Comparison of ENCODE assay signal across 7 cellular contexts in the genomic region with DNA sequence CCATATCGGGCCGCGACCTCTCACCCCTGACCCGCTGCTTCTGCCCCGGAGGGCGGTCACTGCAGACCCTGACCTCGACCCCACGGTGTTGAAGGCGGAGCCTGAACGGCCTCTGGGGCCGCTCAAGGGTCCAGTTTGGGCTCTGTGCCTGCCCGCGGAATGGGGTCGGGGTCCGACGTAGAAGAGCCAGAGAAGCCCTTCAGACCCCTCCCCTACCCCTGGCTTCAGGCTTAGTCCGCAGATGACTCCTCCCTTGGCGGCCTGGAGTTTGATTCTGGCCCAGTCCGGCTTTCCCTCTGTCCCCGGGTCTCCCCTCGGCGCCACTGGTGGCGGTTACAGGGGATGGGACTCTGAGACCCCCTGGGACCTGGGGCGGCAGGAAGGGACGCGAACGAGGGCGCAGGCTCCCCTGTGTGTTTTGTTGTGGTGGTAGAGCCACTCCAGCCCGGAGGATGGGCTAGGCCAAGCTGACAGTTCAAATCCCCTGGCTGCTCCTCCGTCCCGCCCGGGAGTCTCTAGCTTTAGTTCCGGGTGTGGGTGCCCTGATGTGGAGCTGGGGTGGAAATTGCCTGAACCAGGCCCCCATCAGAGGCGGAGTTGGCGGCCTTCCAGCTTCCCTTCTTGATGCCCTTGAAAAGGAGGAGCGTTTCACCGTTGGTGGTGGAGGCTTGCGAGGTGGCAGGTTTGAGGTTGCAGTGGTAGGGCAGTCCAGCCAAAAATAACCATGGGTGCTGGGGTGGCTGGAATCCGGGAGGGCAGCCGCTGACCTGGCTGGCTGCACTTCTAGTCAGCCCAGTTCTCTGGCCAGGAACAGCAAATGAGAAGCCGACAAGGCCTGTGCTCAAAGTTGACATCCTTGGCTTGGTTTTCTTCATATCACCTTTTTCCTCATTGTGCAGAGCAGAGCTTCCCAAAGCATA. TPM values are rescaled to one million over a fixed set of nuclear protein-coding genes. Genes with fewer than 3 reads are reported as not detected.
A peak's percentile ranks its signal among the peaks of the same experiment; 100 is the strongest.
DNase-seq lines count a peak whose midpoint lies in the region; ATAC-seq and TF ChIP-seq lines count a peak whose summit lies in the region.

No MANE protein-coding gene starts in this region.

- peak; percentile 37 for TF ChIP-seq POLR2A in GM18526 (IDR thresholded peaks at IDR 0.05; ENCODE audit: extremely low read depth, insufficient read length)

- H3K9me3 Mint-ChIP-seq in WTC11: no peaks in the 10 kb centered on the region

- peak; percentile 71 for DNase-seq in Jurkat, Clone E6-1 (ENCODE audit: low read depth, low spot score)
- DNase-seq in WTC11 (ENCODE audit: low spot score) (peak; percentile 37), cardiac fibroblast (ENCODE audit: low read depth in 2 of 2) (peak; percentile 76 to 79), kidney glomerular epithelial cell (lab: John Stamatoyannopoulos, UW) (peak; percentile 45), inferior parietal cortex (ENCODE audit: extremely low spot score) (no peak)
- DNase-seq in stimulated activated CD4-positive, alpha-beta T cell treated with anti-CD3 and anti-CD28 coated beads, Interleukin-1b, Interleukin-23, amount 100 ng/mL, for 1 hour (ENCODE audit: low read depth in 2 of 2): peak; percentile 30 to 47

- peak overlapping the region; percentile 95 for H3K4me3 ChIP-seq in Jurkat, Clone E6-1 (ENCODE audit: low read length)
- peak overlapping the region; percentile 97 for H3K4me3 ChIP-seq in cardiac fibroblast (replicated peaks in 1 of 2; ENCODE audit: low read depth in 2 of 2, low read length in 2 of 2)

- POLR2A ChIA-PET in WTC11 (lab: Charles Lee): interaction anchor here (1.0 to 3.4 kb wide), 3 partner anchors 75 to 153 kb away, joined by 3 to 16 read pairs (median 9); a partner anchor contains a TSS

- no peak for TF ChIP-seq CTCF in WTC11 (IDR thresholded peaks at IDR 0.05)
- no peak for TF ChIP-seq CTCF in cardiac fibroblast (IDR thresholded peaks at IDR 0.05; ENCODE audit: low read depth, low read length)

- peaks cover 20% of the 10 kb centered on the region for H3K36me3 Mint-ChIP-seq in WTC11

- H3K4me1 Mint-ChIP-seq in WTC11: peaks cover 21% of the 10 kb centered on the region

- peak; percentile 3 for ATAC-seq in WTC11

- CTCF ChIA-PET in WTC11 (lab: Charles Lee): interaction anchor here (2.4 to 6.5 kb wide), 5 partner anchors 15 to 155 kb away, joined by 9 to 87 read pairs (median 29); no protein-coding TSS in a partner anchor

- peak overlapping the region; percentile 86 for H3K4me3 Mint-ChIP-seq in WTC11

- peaks cover 18% of the 10 kb centered on the region for H3K27me3 Mint-ChIP-seq in WTC11 (ENCODE audit: low read depth)

- H3K27ac Mint-ChIP-seq in WTC11: peak overlapping the region; percentile 74; the same call in 1 of the 2 replicates

TF ChIP-seq in WTC11, 78 proteins besides CTCF, POLR2A, EP300 and RAD21:
- TF ChIP-seq TEAD1 (CRISPR knock-in tag; IDR thresholded peaks at IDR 0.05): no peak
- TF ChIP-seq NFE2L1 (CRISPR knock-in tag; IDR thresholded peaks at IDR 0.05): no peak
- TF ChIP-seq FOXP1 (CRISPR knock-in tag; IDR thresholded peaks at IDR 0.05; ENCODE audit: borderline replicate concordance): 0 out of 2 replicates have a peak, but pooled peaks have one; percentile 6
- TF ChIP-seq, protein P1, sequence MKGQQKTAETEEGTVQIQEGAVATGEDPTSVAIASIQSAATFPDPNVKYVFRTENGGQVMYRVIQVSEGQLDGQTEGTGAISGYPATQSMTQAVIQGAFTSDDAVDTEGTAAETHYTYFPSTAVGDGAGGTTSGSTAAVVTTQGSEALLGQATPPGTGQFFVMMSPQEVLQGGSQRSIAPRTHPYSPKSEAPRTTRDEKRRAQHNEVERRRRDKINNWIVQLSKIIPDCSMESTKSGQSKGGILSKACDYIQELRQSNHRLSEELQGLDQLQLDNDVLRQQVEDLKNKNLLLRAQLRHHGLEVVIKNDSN (CRISPR knock-in tag; IDR thresholded peaks at IDR 0.05): 0 out of 2 replicates have a peak, but pooled peaks have one; percentile 0
- TF ChIP-seq, protein P2, sequence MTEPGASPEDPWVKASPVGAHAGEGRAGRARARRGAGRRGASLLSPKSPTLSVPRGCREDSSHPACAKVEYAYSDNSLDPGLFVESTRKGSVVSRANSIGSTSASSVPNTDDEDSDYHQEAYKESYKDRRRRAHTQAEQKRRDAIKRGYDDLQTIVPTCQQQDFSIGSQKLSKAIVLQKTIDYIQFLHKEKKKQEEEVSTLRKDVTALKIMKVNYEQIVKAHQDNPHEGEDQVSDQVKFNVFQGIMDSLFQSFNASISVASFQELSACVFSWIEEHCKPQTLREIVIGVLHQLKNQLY (CRISPR knock-in tag; IDR thresholded peaks at IDR 0.05): no peak
- peak; percentile 43 for TF ChIP-seq ATF1 (CRISPR knock-in tag; IDR thresholded peaks at IDR 0.05)
TF ChIP-seq in WTC11: peak in this region for 3.

RNA-seq across cellular contexts. Expression of a gene that starts 0.6 kb away (rescaled TPM):
- polyA plus RNA-seq in Jurkat, Clone E6-1 (2012; ENCODE audit: insufficient read depth, insufficient read length): 103 TPM
- 45.2 to 48.1 TPM (median 46.3 TPM) in 3 replicates for total RNA-seq in WTC11 (2021)
